In the genomic region with DNA sequence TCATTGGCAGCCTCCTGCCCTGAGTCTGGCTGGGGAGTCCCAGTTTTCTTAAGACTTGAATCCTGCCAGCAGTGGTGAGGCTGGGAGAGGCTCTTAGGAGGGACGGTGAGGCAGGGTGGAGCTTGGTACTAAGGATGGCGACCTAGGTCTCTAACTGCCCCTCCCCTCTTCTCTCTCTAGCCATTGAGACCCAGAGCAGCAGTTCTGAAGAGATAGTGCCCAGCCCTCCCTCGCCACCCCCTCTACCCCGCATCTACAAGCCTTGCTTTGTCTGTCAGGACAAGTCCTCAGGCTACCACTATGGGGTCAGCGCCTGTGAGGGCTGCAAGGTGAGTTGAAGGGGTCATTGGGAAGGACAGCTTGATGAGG, we compare ENCODE assay signal across 9 cellular contexts. TPM values are rescaled to one million over a fixed set of nuclear protein-coding genes. Genes with fewer than 3 reads are reported as not detected.
DNase-seq lines count a peak whose midpoint lies in the region; ATAC-seq and TF ChIP-seq lines count a peak whose summit lies in the region.
"Had no signal": no experiment of that assay in that cellular context is flagged by ENCODE, and none has a peak within 500 bp of the region (broad histone marks: within the 10 kb centered on the region; RNA-seq: fewer than 3 reads in every experiment).

No MANE protein-coding gene starts in this region.

- peaks cover 33% of the 10 kb centered on the region for H3K36me3 Mint-ChIP-seq in activated naive CD4-positive, alpha-beta T cell treated with anti-CD3 and anti-CD28 coated beads, Interleukin-2, amount 10 ng/mL, durations not matched to agents 7 days and 5 days
- H3K36me3 Mint-ChIP-seq in naive B cell, result peaks cover 0 to 19% of the 10 kb centered on the region in 2 donors

- DNase-seq in activated naive CD4-positive, alpha-beta T cell treated with anti-CD3 and anti-CD28 coated beads, Interleukin-2, amount 10 ng/mL, durations not matched to agents 7 days and 5 days, result no peak
- DNase-seq in activated naive CD4-positive, alpha-beta T cell treated with Interleukin-2 at 50 U/mL for 16 hours, result no peak
- DNase-seq in dermis blood vessel endothelial cell, result peak; percentile 26
- no peak for DNase-seq in naive B cell
- DNase-seq in tibial artery, result no peak
- DNase-seq in H4 (ENCODE audit: low spot score), result no peak
- DNase-seq in DMS153 treated with DMSO at 0.1 percent for 48 hours (lab: John Stamatoyannopoulos, UW; ENCODE audit: unreplicated experiment), result no peak
- DNase-seq: activated CD4-positive, alpha-beta T cell treated with anti-CD3 and anti-CD28 coated beads, Interleukin-2, amount 50 U/mL, for 48 hours had no signal

- peaks cover 0 to 77% (median 70%) of the 10 kb centered on the region in 4 donors for H3K4me1 ChIP-seq in tibial artery

- H3K4me3 ChIP-seq in tibial artery, result peak overlapping the region in 1 of 2 donors; percentile 70

- intact Hi-C loops in tibial artery (cut with DNase I; ENCODE audit: low total_unique reads), result loop anchor here (2.0 kb wide), 1 partner anchor 39 kb away; a partner anchor contains a TSS

- H3K27ac ChIP-seq in tibial artery, result peak overlapping the region; percentile 96

- H3K9me3 Mint-ChIP-seq in activated naive CD4-positive, alpha-beta T cell treated with anti-CD3 and anti-CD28 coated beads, Interleukin-2, amount 10 ng/mL, durations not matched to agents 7 days and 5 days, result no peaks in the 10 kb centered on the region
- no peaks in the 10 kb centered on the region for H3K9me3 Mint-ChIP-seq in naive B cell

- no peak overlapping the region for H3K4me3 Mint-ChIP-seq in activated naive CD4-positive, alpha-beta T cell treated with anti-CD3 and anti-CD28 coated beads, Interleukin-2, amount 10 ng/mL, durations not matched to agents 7 days and 5 days
- peak overlapping the region in 5 of 8 donors; percentile 44 to 92 (median 77) for H3K4me3 Mint-ChIP-seq in naive B cell

- no peak for TF ChIP-seq CTCF in tibial artery (IDR thresholded peaks at IDR 0.05)

- H3K27me3 Mint-ChIP-seq in activated naive CD4-positive, alpha-beta T cell treated with anti-CD3 and anti-CD28 coated beads, Interleukin-2, amount 10 ng/mL, durations not matched to agents 7 days and 5 days, result no peaks in the 10 kb centered on the region
- H3K27me3 Mint-ChIP-seq in naive B cell, result no peaks in the 10 kb centered on the region

- no peaks in the 10 kb centered on the region for H3K27me3 ChIP-seq in tibial artery

- peaks cover 0 to 48% (median 45%) of the 10 kb centered on the region in 3 donors for H3K36me3 ChIP-seq in tibial artery

- H3K27ac Mint-ChIP-seq in activated naive CD4-positive, alpha-beta T cell treated with anti-CD3 and anti-CD28 coated beads, Interleukin-2, amount 10 ng/mL, durations not matched to agents 7 days and 5 days, result peak overlapping the region; percentile 76
- peak overlapping the region in 5 of 6 donors; percentile 9 to 99 (median 78) for H3K27ac Mint-ChIP-seq in naive B cell

- ATAC-seq in naive B cell (ENCODE audit: low read depth in 2 of 2), result no peak
- no peak for ATAC-seq in GM21619 (IDR thresholded peaks at IDR 0.05; ENCODE audit: unreplicated experiment)

- no peaks in the 10 kb centered on the region for H3K9me3 ChIP-seq in tibial artery

- CTCF ChIA-PET in activated naive CD4-positive, alpha-beta T cell treated with anti-CD3 and anti-CD28 coated beads, Interleukin-2, amount 10 ng/mL, durations not matched to agents 7 days and 5 days (lab: Charles Lee), result interaction anchor here (0.7 to 1.5 kb wide), 3 partner anchors 41 to 55 kb away, joined by 3 to 6 read pairs (median 3); no protein-coding TSS in a partner anchor

- peaks cover 79% of the 10 kb centered on the region for H3K4me1 Mint-ChIP-seq in activated naive CD4-positive, alpha-beta T cell treated with anti-CD3 and anti-CD28 coated beads, Interleukin-2, amount 10 ng/mL, durations not matched to agents 7 days and 5 days
- H3K4me1 Mint-ChIP-seq in naive B cell, result peaks cover 84 to 94% (median 85%) of the 10 kb centered on the region in 3 donors

RNA-seq across cellular contexts. Expression of a gene that starts 16.4 kb away (rescaled TPM):
- 3.7 and 4.3 TPM in 2 replicates for total RNA-seq in dermis blood vessel endothelial cell
- under 1 TPM in 2 of 6 donors, not detected in 4; 0.44 to 0.98 TPM for polyA plus RNA-seq in naive B cell (ENCODE audit: low read depth in 6 of 6)
- total RNA-seq in H4 (2014; rRNA removed; shearing (Covaris generic)), result not detected in 2 replicates

RNA-seq across cellular contexts. Expression of a gene that starts 39.1 kb away (rescaled TPM):
- 9.7 and 13.6 TPM in 2 replicates for total RNA-seq in dermis blood vessel endothelial cell
- polyA plus RNA-seq in naive B cell (ENCODE audit: low read depth in 6 of 6), result 10 to 100 TPM in 2 of 6 donors, 1 to 10 TPM in 4; 3.1 to 12.6 (median 7.8) TPM
- 17.7 and 19.7 TPM in 2 replicates for total RNA-seq in H4 (2014; rRNA removed; shearing (Covaris generic))
